In genomic region chr7:17773289-17773626, GRCh38 we compare ENCODE assay signal across 9 cellular contexts.
DNase-seq lines count a peak whose midpoint lies in the region; ATAC-seq and TF ChIP-seq lines count a peak whose summit lies in the region.
"Had no signal": no experiment of that assay in that cellular context is flagged by ENCODE, and none has a peak within 500 bp of the region (broad histone marks: within the 10 kb centered on the region; RNA-seq: fewer than 3 reads in every experiment).

No MANE protein-coding gene starts in this region.

- H3K27me3 Mint-ChIP-seq in activated T-helper 17 cell treated with anti-CD3 and anti-CD28 coated beads, Interleukin-2, amount 50 U/mL, for 72 hours, result no peaks in the 10 kb centered on the region

- no peak for TF ChIP-seq CTCF in AG10803 (conservative IDR thresholded peaks at IDR 0.05; ENCODE audit: low read length)

- no peaks in the 10 kb centered on the region for H3K4me1 Mint-ChIP-seq in activated T-helper 17 cell treated with anti-CD3 and anti-CD28 coated beads, Interleukin-2, amount 50 U/mL, for 72 hours

- no peaks in the 10 kb centered on the region for H3K36me3 Mint-ChIP-seq in activated T-helper 17 cell treated with anti-CD3 and anti-CD28 coated beads, Interleukin-2, amount 50 U/mL, for 72 hours (ENCODE audit: low read depth)

- H3K27ac Mint-ChIP-seq in activated T-helper 17 cell treated with anti-CD3 and anti-CD28 coated beads, Interleukin-2, amount 50 U/mL, for 72 hours, result no peak overlapping the region

- intact Hi-C loops in left colon (cut with DNase I, micrococcal nuclease), result no loop called here

- no peak overlapping the region for H3K4me3 ChIP-seq in AG10803 (ENCODE audit: low read length)

- ATAC-seq in activated T-helper 17 cell treated with anti-CD3 and anti-CD28 coated beads, Interleukin-2, amount 50 U/mL, for 72 hours (replicated peaks), result peak; percentile 55
- peak; percentile 41 for ATAC-seq in left colon
- no peak for ATAC-seq in GM21529 (IDR thresholded peaks at IDR 0.05; ENCODE audit: unreplicated experiment)
- ATAC-seq in GM19455 (IDR thresholded peaks at IDR 0.05; ENCODE audit: unreplicated experiment), result no peak

- DNase-seq in AG10803 (ENCODE audit: low read depth), result peak; percentile 87
- peak; percentile 33 for DNase-seq in HuH-7.5 (ENCODE audit: low spot score)
- DNase-seq in left colon, result no peak
- DNase-seq in epidermal melanocyte (ENCODE audit: insufficient read length, low spot score), result no peak
- DNase-seq in stimulated activated CD4-positive, alpha-beta T cell treated with anti-CD3 and anti-CD28 coated beads, Interleukin-1b, Interleukin-23, amount 100 ng/mL, for 48 hours, result no peak
- DNase-seq: anterior cingulate cortex had no signal

- no peak overlapping the region for H3K4me3 Mint-ChIP-seq in activated T-helper 17 cell treated with anti-CD3 and anti-CD28 coated beads, Interleukin-2, amount 50 U/mL, for 72 hours

- no peaks in the 10 kb centered on the region for H3K9me3 Mint-ChIP-seq in activated T-helper 17 cell treated with anti-CD3 and anti-CD28 coated beads, Interleukin-2, amount 50 U/mL, for 72 hours

Comparison
In these comparisons a context has a peak if more than half of its experiments do, and no peak if none do; other contexts are left out.
1. DNase-seq: peak in AG10803 (single experiment) and HuH-7.5 (single experiment); none in left colon (0 of 2), epidermal melanocyte (single experiment) and stimulated activated CD4-positive, alpha-beta T cell treated with anti-CD3 and anti-CD28 coated beads, Interleukin-1b, Interleukin-23, amount 100 ng/mL, for 48 hours (single experiment).
2. ATAC-seq: peak in activated T-helper 17 cell treated with anti-CD3 and anti-CD28 coated beads, Interleukin-2, amount 50 U/mL, for 72 hours (single experiment) and left colon (single experiment); none in GM21529 (single experiment) and GM19455 (single experiment).